11 cellular contexts compared by ENCODE assay signal in genomic region chr5:15286659-15287058, GRCh38.
DNase-seq lines count a peak whose midpoint lies in the region; ATAC-seq and TF ChIP-seq lines count a peak whose summit lies in the region.
"Had no signal": no experiment of that assay in that cellular context is flagged by ENCODE, and none has a peak within 500 bp of the region (broad histone marks: within the 10 kb centered on the region; RNA-seq: fewer than 3 reads in every experiment).

No MANE protein-coding gene starts in this region.

- ATAC-seq in right cardiac atrium (peak; percentile 71 to 79), GM21825 (IDR thresholded peaks at IDR 0.05; ENCODE audit: unreplicated experiment) (no peak), psoas muscle (no peak)

- H3K4me1 ChIP-seq in right cardiac atrium (ENCODE audit: control insufficient read depth, insufficient read depth, low read length) = no peaks in the 10 kb centered on the region
- no peaks in the 10 kb centered on the region for H3K4me1 ChIP-seq in psoas muscle

- 19% methylated on average over 1 of the region's 1 CpG for WGBS in right cardiac atrium
- 0 to 32% (median 5%) methylated on average over 1 of the region's 1 CpG for WGBS in psoas muscle, 3 donors

- H3K4me3 ChIP-seq in WERI-Rb-1 (ENCODE audit: low read depth, low read length) (no peak overlapping the region), right cardiac atrium (ENCODE audit: low read length) (no peak overlapping the region), coronary artery (no peak overlapping the region), psoas muscle (no peak overlapping the region)

- H3K36me3 ChIP-seq in WERI-Rb-1 (no peaks in the 10 kb centered on the region), psoas muscle (ENCODE audit: insufficient read depth in 1 of 2, low read depth in 1 of 2) (no peaks in the 10 kb centered on the region)

- TF ChIP-seq CTCF in WERI-Rb-1 (IDR thresholded peaks at IDR 0.05; ENCODE audit: low read depth, low read length) = peak; percentile 83
- no peak for TF ChIP-seq CTCF in coronary artery (IDR thresholded peaks at IDR 0.05)
- TF ChIP-seq CTCF in psoas muscle (IDR thresholded peaks at IDR 0.05) = no peak

- no peaks in the 10 kb centered on the region for H3K27me3 ChIP-seq in WERI-Rb-1 (ENCODE audit: insufficient read depth, low read depth, severe bottlenecking)
- H3K27me3 ChIP-seq in right cardiac atrium (ENCODE audit: control insufficient read depth, insufficient read depth) = no peaks in the 10 kb centered on the region
- H3K27me3 ChIP-seq in psoas muscle (ENCODE audit: insufficient read depth in 3 of 3, low read length in 2 of 3) = peaks cover 0 to 2% (median 0%) of the 10 kb centered on the region in 3 donors

- H3K9me3 ChIP-seq in WERI-Rb-1 (ENCODE audit: severe bottlenecking) (peaks cover 4% of the 10 kb centered on the region), right cardiac atrium (ENCODE audit: control insufficient read depth, low read length) (peaks cover 2% of the 10 kb centered on the region), psoas muscle (no peaks in the 10 kb centered on the region)

- intact Hi-C loops in right cardiac atrium (cut with DNase I) (no loop called here), psoas muscle (cut with DNase I) (no loop called here)

- no peak overlapping the region for H3K27ac ChIP-seq in WERI-Rb-1
- H3K27ac ChIP-seq in right cardiac atrium (ENCODE audit: low read length) = no peak overlapping the region
- no peak overlapping the region for H3K27ac ChIP-seq in coronary artery
- H3K27ac ChIP-seq in psoas muscle = no peak overlapping the region

- DNase-seq in HS-27A (ENCODE audit: low read depth) (peak; percentile 5), WERI-Rb-1 (peak; percentile 67), right cardiac atrium (peak in 1 of 3 donors; percentile 45), retina (peak; percentile 22), coronary artery (ENCODE audit: low spot score) (no peak), psoas muscle (no peak), NCI-H2227 treated with DMSO at 0.1 percent for 48 hours (lab: John Stamatoyannopoulos, UW) (no peak)
- DNase-seq: activated T-cell treated with anti-CD3 and anti-CD28 coated beads, Interleukin-2, amount 50 U/mL, for 1 hour; NCI-H1436; T-helper 9 cell had no signal

Comparison
In these comparisons a context has a peak if more than half of its experiments do, and no peak if none do; other contexts are left out.
1. DNase-seq: peak in HS-27A (single experiment), WERI-Rb-1 (single experiment) and retina (single experiment); none in coronary artery (single experiment), psoas muscle (0 of 2) and NCI-H2227 treated with DMSO at 0.1 percent for 48 hours (single experiment).
2. ATAC-seq: peak in right cardiac atrium (2 of 2); none in GM21825 (single experiment) and psoas muscle (0 of 4).